ENCODE assay signal across 12 cellular contexts in genomic region chr12:54497883-54498282, GRCh38. TPM values are rescaled to one million over a fixed set of nuclear protein-coding genes. Genes with fewer than 3 reads are reported as not detected.
DNase-seq lines count a peak whose midpoint lies in the region; ATAC-seq and TF ChIP-seq lines count a peak whose summit lies in the region.
"Had no signal": no experiment of that assay in that cellular context is flagged by ENCODE, and none has a peak within 500 bp of the region (broad histone marks: within the 10 kb centered on the region; RNA-seq: fewer than 3 reads in every experiment).

No MANE protein-coding gene starts in this region.

- H3K4me3 ChIP-seq in adrenal gland (peak overlapping the region in 1 of 4 donors; percentile 25), testis (peak overlapping the region in 1 of 2 donors; percentile 6)
- H3K4me3 ChIP-seq: A549 had no signal

- intact Hi-C loops in adrenal gland (cut with DNase I) = no loop called here
- intact Hi-C loops in testis (cut with DNase I; ENCODE audit: low total_unique reads) = no loop called here

- H3K9me3 Mint-ChIP-seq in T-helper 2 cell treated with Interferon-gamma antibody and Interleukin-4, amounts not matched to agents 5 μg/mL and 100 μg/mL, for 36 hours = no peaks in the 10 kb centered on the region
- H3K9me3 Mint-ChIP-seq in stimulated activated memory B cell treated with anti-CD40 and anti-IgM and Interleukin-4, amounts not matched to agents 10 μg/mL and 1 μg/mL and 100 μg/mL, for 72 hours = no peaks in the 10 kb centered on the region

- peaks cover 33% of the 10 kb centered on the region for H3K4me1 Mint-ChIP-seq in T-helper 2 cell treated with Interferon-gamma antibody and Interleukin-4, amounts not matched to agents 5 μg/mL and 100 μg/mL, for 36 hours (ENCODE audit: low read depth)
- H3K4me1 Mint-ChIP-seq in stimulated activated memory B cell treated with anti-CD40 and anti-IgM and Interleukin-4, amounts not matched to agents 10 μg/mL and 1 μg/mL and 100 μg/mL, for 72 hours = peaks cover 37% of the 10 kb centered on the region

- no peaks in the 10 kb centered on the region for H3K36me3 ChIP-seq in adrenal gland (replicated peaks in 1 of 2)
- no peaks in the 10 kb centered on the region for H3K36me3 ChIP-seq in testis (ENCODE audit: low read depth, missing control alignments)

- peak overlapping the region; percentile 98 for H3K4me3 Mint-ChIP-seq in T-helper 2 cell treated with Interferon-gamma antibody and Interleukin-4, amounts not matched to agents 5 μg/mL and 100 μg/mL, for 36 hours
- peak overlapping the region; percentile 82 for H3K4me3 Mint-ChIP-seq in stimulated activated memory B cell treated with anti-CD40 and anti-IgM and Interleukin-4, amounts not matched to agents 10 μg/mL and 1 μg/mL and 100 μg/mL, for 72 hours

- H3K27ac ChIP-seq in adrenal gland (peak overlapping the region in 3 of 5 donors; percentile 5 to 69 (median 44)), testis (no peak overlapping the region)
- H3K27ac ChIP-seq: A549 had no signal

- H3K27me3 ChIP-seq in adrenal gland (no peaks in the 10 kb centered on the region), testis (no peaks in the 10 kb centered on the region)

- TF ChIP-seq CTCF in adrenal gland (IDR thresholded peaks at IDR 0.05) (no peak), testis (IDR thresholded peaks at IDR 0.05) (no peak)

- H3K9me3 ChIP-seq in adrenal gland (replicated peaks in 1 of 3) (no peaks in the 10 kb centered on the region), testis (no peaks in the 10 kb centered on the region)
- H3K9me3 ChIP-seq: A549 had no signal

- WGBS in adrenal gland, 4 donors = 36 to 54% (median 42%) methylated on average over 2 of the region's 2 CpGs
- 53 to 68% methylated on average over 2 of the region's 2 CpGs for whole genome bisulfite sequencing in testis, 2 donors

- ATAC-seq in HG03139 (IDR thresholded peaks at IDR 0.05; ENCODE audit: unreplicated experiment) = peak; percentile 3
- ATAC-seq in stimulated activated memory B cell treated with anti-CD40 and anti-IgM and Interleukin-4, amounts not matched to agents 10 μg/mL and 1 μg/mL and 100 μg/mL, for 72 hours = peak; percentile 28

- H3K27ac Mint-ChIP-seq in T-helper 2 cell treated with Interferon-gamma antibody and Interleukin-4, amounts not matched to agents 5 μg/mL and 100 μg/mL, for 36 hours = peak overlapping the region; percentile 87
- H3K27ac Mint-ChIP-seq in stimulated activated memory B cell treated with anti-CD40 and anti-IgM and Interleukin-4, amounts not matched to agents 10 μg/mL and 1 μg/mL and 100 μg/mL, for 72 hours = peak overlapping the region; percentile 90

- DNase-seq in T-helper 2 cell treated with Interferon-gamma antibody and Interleukin-4, amounts not matched to agents 5 μg/mL and 100 μg/mL, for 36 hours (ENCODE audit: low spot score) = no peak
- DNase-seq in T-helper 2 cell = no peak
- no peak for DNase-seq in adrenal gland
- no peak for DNase-seq in activated effector memory CD4-positive, alpha-beta T cell treated with anti-CD3 and anti-CD28 coated beads, Interleukin-2, amount 50 U/mL, for 16 hours
- DNase-seq in kidney tubule cell (ENCODE audit: low spot score) = no peak
- DNase-seq in testis = no peak
- DNase-seq: foreskin fibroblast, SW 1271 had no signal

- TF ChIP-seq POLR2A in adrenal gland (IDR thresholded peaks at IDR 0.05) (no peak), testis (IDR thresholded peaks at IDR 0.05) (no peak)

- peaks cover 37% of the 10 kb centered on the region for H3K36me3 Mint-ChIP-seq in T-helper 2 cell treated with Interferon-gamma antibody and Interleukin-4, amounts not matched to agents 5 μg/mL and 100 μg/mL, for 36 hours (ENCODE audit: low read depth)
- H3K36me3 Mint-ChIP-seq in stimulated activated memory B cell treated with anti-CD40 and anti-IgM and Interleukin-4, amounts not matched to agents 10 μg/mL and 1 μg/mL and 100 μg/mL, for 72 hours = peaks cover 33% of the 10 kb centered on the region

- no peaks in the 10 kb centered on the region for H3K4me1 ChIP-seq in adrenal gland (replicated peaks in 1 of 2)
- no peaks in the 10 kb centered on the region for H3K4me1 ChIP-seq in testis
- H3K4me1 ChIP-seq: A549 had no signal

- H3K27me3 Mint-ChIP-seq in T-helper 2 cell treated with Interferon-gamma antibody and Interleukin-4, amounts not matched to agents 5 μg/mL and 100 μg/mL, for 36 hours (ENCODE audit: low read depth) = no peaks in the 10 kb centered on the region
- no peaks in the 10 kb centered on the region for H3K27me3 Mint-ChIP-seq in stimulated activated memory B cell treated with anti-CD40 and anti-IgM and Interleukin-4, amounts not matched to agents 10 μg/mL and 1 μg/mL and 100 μg/mL, for 72 hours

RNA-seq across cellular contexts. Expression of gene NCKAP1L, which starts 0.3 kb away (rescaled TPM):
- 10 to 100 TPM; 10.1 to 61.4 (median 32.4) TPM for total RNA-seq in adrenal gland
- polyA plus RNA-seq in adrenal gland = 10 to 100 TPM in 1 of 3 donors, 1 to 10 TPM in 2; 5.2 to 11.8 (median 6.8) TPM
- 1 to 10 TPM; 4.0 to 5.0 TPM for total RNA-seq in testis
- 9.0 TPM for polyA plus RNA-seq in testis (ENCODE audit: insufficient read depth, low read depth, low replicate concordance)
- total RNA-seq: osteocyte had no signal

RNA-seq across cellular contexts. Expression of gene GTSF1, which starts 24.5 kb away (rescaled TPM):
- total RNA-seq in adrenal gland (under 1 TPM in 3 of 8 donors, not detected in 5; 0.50 to 0.90 (median 0.61) TPM), testis (100 to 1,000 TPM; 109 to 191 TPM)
- polyA plus RNA-seq in adrenal gland (1 to 10 TPM in 1 of 3 donors, under 1 TPM in 1, not detected in 1; 0.37 to 2.2 TPM), testis (ENCODE audit: insufficient read depth, low read depth, low replicate concordance) (456 TPM)
- total RNA-seq: osteocyte had no signal
- polyA plus RNA-seq: A549 had no signal

RNA-seq across cellular contexts. Expression of gene PDE1B, which starts 51.5 kb away (rescaled TPM):
- total RNA-seq in adrenal gland (1 to 10 TPM in 7 of 8 donors, under 1 TPM in 1; 0.85 to 9.2 (median 5.3) TPM), testis (1 to 10 TPM; 3.4 to 4.1 TPM)
- polyA plus RNA-seq in adrenal gland (1 to 10 TPM; 3.6 to 9.8 (median 9.4) TPM), testis (ENCODE audit: insufficient read depth, low read depth, low replicate concordance) (5.4 TPM)
- total RNA-seq: osteocyte had no signal

Comparison
In these comparisons a context has a peak if more than half of its experiments do, and no peak if none do; other contexts are left out.
1. H3K27ac ChIP-seq: peak in adrenal gland (3 of 5); none in testis (0 of 2).
2. RNA of gene GTSF1, which starts 24.5 kb away (total RNA-seq): 109 to 191 TPM in testis; 0.50 to 0.90 TPM in adrenal gland; every median in the first group is over 10 times any median in the second.